Comparison of ENCODE assay signal across 18 cellular contexts in genomic region chr7:157663061-157663863, GRCh38.
DNase-seq lines count a peak whose midpoint lies in the region; TF ChIP-seq lines count a peak whose summit lies in the region.
"Had no signal": no experiment of that assay in that cellular context is flagged by ENCODE, and none has a peak within 500 bp of the region (broad histone marks: within the 10 kb centered on the region; RNA-seq: fewer than 3 reads in every experiment).

No MANE protein-coding gene starts in this region.

- H3K4me3 ChIP-seq in BLaER1 treated with 17β-estradiol and CSF1 and Interleukin-3, amounts not matched to agents 10 nM and 100 nM = no peak overlapping the region
- H3K4me3 ChIP-seq in Caco-2 (ENCODE audit: low read depth, low read length) = no peak overlapping the region
- H3K4me3 ChIP-seq: esophagus squamous epithelium, mucosa of descending colon, tibial nerve had no signal

- TF ChIP-seq CTCF in nephron (IDR thresholded peaks at IDR 0.05; ENCODE audit: unreplicated experiment in 3 of 3) (no peak), Caco-2 (IDR thresholded peaks at IDR 0.05; ENCODE audit: insufficient read depth in 1 of 2, low read depth in 1 of 2, low read length in 1 of 2, severe bottlenecking in 1 of 2, unreplicated experiment in 1 of 2) (no peak), RWPE1 (conservative IDR thresholded peaks at IDR 0.05; ENCODE audit: low read depth) (no peak)

- H3K4me2 ChIP-seq in BLaER1 treated with 17β-estradiol and CSF1 and Interleukin-3, amounts not matched to agents 10 nM and 100 nM = peak overlapping the region in 9 of 11 experiments; percentile 26 to 96 (median 87); a peak in 16 of 22 replicates

- no TSS peak for BruUV-seq in Caco-2 (replicated peaks; lab: Mats Ljungman, UMichigan)

- peaks cover 0 to 3% (median 0%) of the 10 kb centered on the region in 11 experiments; a peak in 2 of 22 replicates for H3K9me3 ChIP-seq in BLaER1 treated with 17β-estradiol and CSF1 and Interleukin-3, amounts not matched to agents 10 nM and 100 nM (replicated peaks in 1 of 11)
- H3K9me3 ChIP-seq in Caco-2 = no peaks in the 10 kb centered on the region
- H3K9me3 ChIP-seq: esophagus squamous epithelium, mucosa of descending colon, neutrophil, tibial nerve had no signal

- H4K20me1 ChIP-seq in BLaER1 treated with 17β-estradiol and CSF1 and Interleukin-3, amounts not matched to agents 10 nM and 100 nM = peaks cover 0 to 4% (median 0%) of the 10 kb centered on the region in 11 experiments; a peak in 3 of 22 replicates

- H3K9me3 Mint-ChIP-seq in nephron = no peaks in the 10 kb centered on the region
- no peaks in the 10 kb centered on the region for H3K9me3 Mint-ChIP-seq in Caco-2 (ENCODE audit: unreplicated experiment)

- H3K36me3 Mint-ChIP-seq in nephron (ENCODE audit: low read depth) (no peaks in the 10 kb centered on the region), Caco-2 (ENCODE audit: insufficient read depth, unreplicated experiment) (no peaks in the 10 kb centered on the region)
- H3K36me3 Mint-ChIP-seq: activated CD8-positive, alpha-beta memory T cell treated with anti-CD3 and anti-CD28 coated beads, Interleukin-2, amount 10 ng/mL, durations not matched to agents 7 days and 5 days had no signal

- CTCF ChIA-PET in Caco-2 (lab: Charles Lee) = no interaction called here
- CTCF ChIA-PET in RWPE1 (lab: Yijun Ruan, JAX) = no interaction called here

- H3K27me3 Mint-ChIP-seq in nephron (ENCODE audit: low read depth) = peaks cover 18% of the 10 kb centered on the region
- H3K27me3 Mint-ChIP-seq in Caco-2 (ENCODE audit: insufficient read depth, unreplicated experiment) = no peaks in the 10 kb centered on the region

- H3K27ac Mint-ChIP-seq in nephron (peak overlapping the region in 2 of 3 experiments; percentile 44 to 72), Caco-2 (ENCODE audit: unreplicated experiment) (no peak overlapping the region)
- H3K27ac Mint-ChIP-seq: activated CD8-positive, alpha-beta memory T cell treated with anti-CD3 and anti-CD28 coated beads, Interleukin-2, amount 10 ng/mL, durations not matched to agents 7 days and 5 days had no signal

- H3K4me3 Mint-ChIP-seq in nephron (no peak overlapping the region), Caco-2 (ENCODE audit: unreplicated experiment) (no peak overlapping the region)
- H3K4me3 Mint-ChIP-seq: activated CD8-positive, alpha-beta memory T cell treated with anti-CD3 and anti-CD28 coated beads, Interleukin-2, amount 10 ng/mL, durations not matched to agents 7 days and 5 days had no signal

- POLR2A ChIA-PET in Caco-2 (lab: Charles Lee) (no interaction called here), RWPE1 (lab: Yijun Ruan, JAX; ENCODE audit: low non-redundant PET) (no interaction called here)

- H3K9ac ChIP-seq in BLaER1 treated with 17β-estradiol and CSF1 and Interleukin-3, amounts not matched to agents 10 nM and 100 nM = no peak overlapping the region

- intact Hi-C loops in Caco-2 (cut with micrococcal nuclease; ENCODE audit: unreplicated experiment) = no loop called here

- peaks cover 0 to 40% (median 8%) of the 10 kb centered on the region in 11 experiments; a peak in 8 of 22 replicates for H3K27me3 ChIP-seq in BLaER1 treated with 17β-estradiol and CSF1 and Interleukin-3, amounts not matched to agents 10 nM and 100 nM
- no peaks in the 10 kb centered on the region for H3K27me3 ChIP-seq in Caco-2 (replicated peaks; ENCODE audit: control insufficient read depth, insufficient read depth, low read length)
- H3K27me3 ChIP-seq: neutrophil, tibial nerve had no signal

- H3K27ac ChIP-seq in BLaER1 treated with 17β-estradiol and CSF1 and Interleukin-3, amounts not matched to agents 10 nM and 100 nM = no peak overlapping the region
- H3K27ac ChIP-seq in RWPE1 = no peak overlapping the region
- H3K27ac ChIP-seq: esophagus squamous epithelium, neutrophil, tibial nerve had no signal

- no peaks in the 10 kb centered on the region for H3K36me3 ChIP-seq in BLaER1 treated with 17β-estradiol and CSF1 and Interleukin-3, amounts not matched to agents 10 nM and 100 nM
- H3K36me3 ChIP-seq in Caco-2 (ENCODE audit: control insufficient read depth, insufficient read depth, low read length) = no peaks in the 10 kb centered on the region
- H3K36me3 ChIP-seq: esophagus squamous epithelium, neutrophil, tibial nerve had no signal

- DNase-seq in Daoy (ENCODE audit: low read depth) (peak; percentile 65), astrocyte of the hippocampus (ENCODE audit: low read depth, low spot score) (peak; percentile 70), DMS53 (lab: John Stamatoyannopoulos, UW) (no peak), Caco-2 (no peak), RWPE1 (ENCODE audit: low spot score) (no peak)
- DNase-seq in activated CD8-positive, alpha-beta memory T cell treated with anti-CD3 and anti-CD28 coated beads, Interleukin-2, amount 50 U/mL, for 4 hours = no peak
- DNase-seq: activated CD8-positive, alpha-beta memory T cell treated with anti-CD3 and anti-CD28 coated beads, Interleukin-2, amount 10 ng/mL, durations not matched to agents 7 days and 5 days; activated gamma-delta T cell; effector CD8-positive, alpha-beta T cell; esophagus squamous epithelium; GOT3; mucosa of descending colon; NCI-H774; stimulated activated naive CD4-positive, alpha-beta T cell treated with Interleukin-2 at 50 U/mL for 16 hours had no signal

- H3K4me1 Mint-ChIP-seq in nephron (peaks cover 7% of the 10 kb centered on the region), Caco-2 (ENCODE audit: low read depth, unreplicated experiment) (no peaks in the 10 kb centered on the region)

- peaks cover 39 to 92% (median 86%) of the 10 kb centered on the region in 10 experiments for H3K4me1 ChIP-seq in BLaER1 treated with 17β-estradiol and CSF1 and Interleukin-3, amounts not matched to agents 10 nM and 100 nM
- no peaks in the 10 kb centered on the region for H3K4me1 ChIP-seq in Caco-2
- H3K4me1 ChIP-seq: tibial nerve had no signal

Comparison
In these comparisons a context has a peak if more than half of its experiments do, and no peak if none do; other contexts are left out.
1. DNase-seq: peak in Daoy (single experiment) and astrocyte of the hippocampus (single experiment); none in activated CD8-positive, alpha-beta memory T cell treated with anti-CD3 and anti-CD28 coated beads, Interleukin-2, amount 50 U/mL, for 4 hours (single experiment), DMS53 (single experiment), Caco-2 (0 of 2) and RWPE1 (single experiment).